In the genomic region with DNA sequence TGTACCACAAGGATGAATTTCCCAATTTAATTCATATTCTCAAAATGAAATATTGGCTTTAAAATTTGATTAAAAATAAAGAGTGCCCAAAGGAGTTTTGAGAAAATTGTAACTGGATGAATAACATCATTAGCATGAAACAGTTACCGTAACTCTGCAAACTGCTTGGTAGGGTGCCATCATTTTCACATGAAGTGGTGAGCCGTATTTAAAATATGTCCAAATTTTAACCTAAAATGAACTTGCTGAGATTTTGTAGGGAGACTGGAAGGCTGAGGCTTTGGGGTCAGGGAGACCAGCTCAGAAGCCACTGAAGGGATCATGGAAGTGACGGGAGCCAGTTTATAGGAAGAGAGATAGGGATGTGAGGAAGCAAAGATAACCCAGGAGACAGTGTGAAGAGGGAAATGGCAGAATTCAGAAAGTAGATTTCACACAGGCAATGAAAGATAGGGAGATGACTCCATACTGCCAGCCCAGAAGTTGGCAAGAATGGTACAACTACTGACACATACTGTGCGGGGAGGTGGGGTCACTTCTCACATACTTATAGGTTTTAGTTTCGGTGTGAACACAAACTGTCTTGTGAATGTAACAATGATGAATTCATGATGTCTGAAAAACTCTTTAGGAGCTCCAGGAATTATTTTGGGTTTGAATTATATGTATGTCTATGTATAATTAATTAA, we compare ENCODE assay signal across 18 cellular contexts. TPM values are rescaled to one million over a fixed set of nuclear protein-coding genes. Genes with fewer than 3 reads are reported as not detected.
A peak's percentile ranks its signal among the peaks of the same experiment; 100 is the strongest.
DNase-seq lines count a peak whose midpoint lies in the region; ATAC-seq and TF ChIP-seq lines count a peak whose summit lies in the region.
"Had no signal": no experiment of that assay in that cellular context is flagged by ENCODE, and none has a peak within 500 bp of the region (broad histone marks: within the 10 kb centered on the region; RNA-seq: fewer than 3 reads in every experiment).

No MANE protein-coding gene starts in this region.

- intact Hi-C loops in sciatic nerve (cut with DNase I) = no loop called here
- intact Hi-C loops in psoas muscle (cut with DNase I) = no loop called here

- no peaks in the 10 kb centered on the region for H3K9me3 ChIP-seq in psoas muscle
- H3K9me3 ChIP-seq: sigmoid colon had no signal

- no peaks in the 10 kb centered on the region for H3K36me3 ChIP-seq in psoas muscle (ENCODE audit: insufficient read depth in 1 of 2, low read depth in 1 of 2)
- H3K36me3 ChIP-seq: sigmoid colon had no signal

- WGBS in psoas muscle, 3 donors = 62 to 73% (median 63%) methylated on average over 5 of the region's 5 CpGs

- peak; percentile 64 for ATAC-seq in sciatic nerve
- no peak for ATAC-seq in psoas muscle
- ATAC-seq: PC-3 had no signal

- H3K27me3 ChIP-seq in psoas muscle (ENCODE audit: insufficient read depth in 3 of 3, low read length in 2 of 3) = no peaks in the 10 kb centered on the region
- H3K27me3 ChIP-seq: sigmoid colon had no signal

- H3K4me3 ChIP-seq in psoas muscle = no peak overlapping the region
- H3K4me3 ChIP-seq: sigmoid colon, SK-N-MC had no signal

- no peak for TF ChIP-seq CTCF in psoas muscle (IDR thresholded peaks at IDR 0.05)

- H3K4me1 ChIP-seq in psoas muscle = no peaks in the 10 kb centered on the region
- H3K4me1 ChIP-seq: sigmoid colon had no signal

- in situ Hi-C loops in ACHN (cut with HindIII; ENCODE audit: low pct_ligation_motif_present, low pct_unique_long_range_greater_than_20kb, low sequenced_read_pairs) = no loop called here

- DNase-seq in AG20443 (ENCODE audit: low spot score) = peak; percentile 64
- DNase-seq in NCI-H226 = peak; percentile 44
- DNase-seq in dedifferentiated amniotic fluid mesenchymal stem cell (ENCODE audit: extremely low spot score) = peak; percentile 47
- DNase-seq in sciatic nerve (ENCODE audit: low spot score) = no peak
- DNase-seq in OCI-M1 (lab: John Stamatoyannopoulos, UW) = no peak
- no peak for DNase-seq in DMS 273 treated with DMSO at 0.1 percent for 48 hours (lab: John Stamatoyannopoulos, UW)
- no peak for DNase-seq in psoas muscle
- DNase-seq in ACHN = no peak
- DNase-seq: activated gamma-delta T cell; C1 segment of cervical spinal cord; foreskin melanocyte; NCI-H1092 treated with DMSO at 0.1 percent for 48 hours; NCI-H69; PC-3; sigmoid colon; stimulated activated CD4-positive, alpha-beta T cell treated with anti-CD3 and anti-CD28 coated beads, Interleukin-2, amount 100 ng/mL, for 24 hours; substantia nigra had no signal

- no peak overlapping the region for H3K27ac ChIP-seq in psoas muscle
- H3K27ac ChIP-seq: SK-N-MC had no signal

RNA-seq across cellular contexts. Expression of gene EFEMP1, which starts 53.8 kb away (rescaled TPM):
- total RNA-seq in sciatic nerve = 139 TPM
- 10 to 100 TPM; 11.2 to 20.6 (median 17.7) TPM for total RNA-seq in psoas muscle
- polyA plus RNA-seq in psoas muscle = 1 to 10 TPM; 6.3 to 9.1 (median 8.5) TPM

Comparison
In these comparisons a context has a peak if more than half of its experiments do, and no peak if none do; other contexts are left out.
1. DNase-seq: peak in AG20443 (single experiment), NCI-H226 (single experiment) and dedifferentiated amniotic fluid mesenchymal stem cell (single experiment); none in sciatic nerve (single experiment), OCI-M1 (single experiment), DMS 273 treated with DMSO at 0.1 percent for 48 hours (single experiment), psoas muscle (0 of 2) and ACHN (single experiment).